ENCODE assay signal across 8 cellular contexts in the genomic region with DNA sequence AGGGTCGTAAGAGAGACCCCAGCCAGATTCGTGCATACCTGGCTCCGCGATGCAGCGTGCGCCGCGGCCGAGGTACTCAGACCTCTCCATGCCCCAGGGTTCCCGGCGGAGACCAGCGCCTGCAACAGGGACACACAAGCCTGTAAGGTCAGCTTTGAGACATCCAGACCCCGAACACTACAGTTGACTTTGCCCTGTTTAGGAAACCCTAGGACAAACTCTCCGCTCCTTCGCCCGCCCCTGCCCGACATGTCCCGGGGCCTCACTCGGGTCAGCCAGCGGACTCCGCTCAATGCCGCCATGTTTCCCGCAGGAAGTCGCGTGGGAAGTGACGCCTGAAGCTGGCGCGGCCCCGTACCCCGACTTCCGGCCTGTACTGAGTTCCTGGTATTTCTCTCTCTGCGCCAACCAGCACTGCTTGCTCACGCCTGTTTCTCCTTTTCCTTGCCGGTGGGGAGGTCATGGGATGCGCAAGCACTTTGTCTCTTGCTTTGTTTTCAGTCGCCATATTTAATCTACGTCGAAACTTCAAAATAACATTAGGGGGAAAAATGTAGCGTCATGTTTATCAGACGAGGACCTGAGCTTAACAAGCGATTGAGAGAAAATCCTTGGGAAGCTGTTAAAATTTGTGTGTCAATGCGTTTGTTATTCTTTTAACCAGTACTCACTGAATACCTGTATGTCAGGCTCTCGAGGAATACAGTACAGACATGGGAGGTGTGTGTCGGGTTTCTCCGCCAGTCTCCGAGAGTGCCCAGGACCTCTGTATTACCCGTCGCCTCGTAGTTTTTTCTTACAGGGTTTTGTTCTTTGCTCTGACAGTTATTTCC. TPM values are rescaled to one million over a fixed set of nuclear protein-coding genes. Genes with fewer than 3 reads are reported as not detected.
DNase-seq lines count a peak whose midpoint lies in the region; ATAC-seq and TF ChIP-seq lines count a peak whose summit lies in the region.

Gene IDH3B, minus strand, starts transcription at position 330 of the 833 bp plus-strand sequence. Its CDS starts 28 bp downstream, at position 302.

- peaks cover 20% of the 10 kb centered on the region for H3K4me1 Mint-ChIP-seq in activated CD4-positive, alpha-beta memory T cell treated with anti-CD3 and anti-CD28 coated beads for 36 hours (ENCODE audit: low read depth)

- 7% methylated on average over 49 of the region's 49 CpGs for WGBS in right lobe of liver (ENCODE audit: insufficient coverage, low coverage, low lambda C conversion rate, missing lambda C conversion rate)

- H3K4me1 ChIP-seq in right lobe of liver, result peaks cover 0 to 5% (median 2%) of the 10 kb centered on the region in 4 donors

- TF ChIP-seq CTCF in dorsolateral prefrontal cortex (IDR thresholded peaks at IDR 0.05 in 54 of 56, conservative IDR thresholded peaks at IDR 0.05 in 2 of 56; ENCODE audit: low read depth in 1 of 56, partially characterized antibody in 56 of 56) (peak in 29 of 56 donors; percentile 4 to 56 (median 22)), right lobe of liver (IDR thresholded peaks at IDR 0.05) (no peak)

- H3K36me3 ChIP-seq in right lobe of liver, result peaks cover 0 to 33% (median 13%) of the 10 kb centered on the region in 4 donors

- H3K4me3 ChIP-seq in dorsolateral prefrontal cortex, result peak within 1 kb of the TSS; percentile 51 to 100 (median 92)
- H3K4me3 ChIP-seq in right lobe of liver, result peak within 1 kb of the TSS; percentile 86 to 92 (median 89)

- H3K9me3 ChIP-seq in right lobe of liver, result no peaks in the 10 kb centered on the region

- H3K9me3 Mint-ChIP-seq in activated CD4-positive, alpha-beta memory T cell treated with anti-CD3 and anti-CD28 coated beads for 36 hours, result no peaks in the 10 kb centered on the region

- ATAC-seq in GM19372 (IDR thresholded peaks at IDR 0.05; ENCODE audit: low read depth, unreplicated experiment), result peak; percentile 97
- peak; percentile 81 for ATAC-seq in HG03571 (IDR thresholded peaks at IDR 0.05; ENCODE audit: unreplicated experiment)
- ATAC-seq in right lobe of liver, result peak; percentile 93 to 98 (median 98)

- intact Hi-C loops in activated CD4-positive, alpha-beta memory T cell treated with anti-CD3 and anti-CD28 coated beads for 36 hours (cut with micrococcal nuclease), result loop anchor here (1.0 to 2.0 kb wide), 3 partner anchors 12 to 321 kb away; partner anchors contain the start of genes NOP56 and SNRPB
- intact Hi-C loops in dorsolateral prefrontal cortex (cut with DNase I), result loop anchor here in 1 of 2 donors (10.0 kb wide), 1 partner anchor 341 kb away; no protein-coding TSS in a partner anchor
- intact Hi-C loops in right lobe of liver (cut with DNase I), result no loop called here

- TF ChIP-seq POLR2A in right lobe of liver (IDR thresholded peaks at IDR 0.05), result peak; percentile 83

- DNase-seq in C1 segment of cervical spinal cord (lab: John Stamatoyannopoulos, UW) (peak; percentile 52 to 94 (median 91)), NCI-H82 (lab: John Stamatoyannopoulos, UW) (peak; percentile 91), dorsolateral prefrontal cortex (peak; percentile 92 to 98 (median 96)), right lobe of liver (peak; percentile 91 to 94 (median 93))
- peak; percentile 97 for DNase-seq in activated CD4-positive, alpha-beta memory T cell treated with anti-CD3 and anti-CD28 coated beads for 36 hours
- DNase-seq in stimulated activated CD4-positive, alpha-beta T cell treated with anti-CD3 and anti-CD28 coated beads, Interleukin-4, amount 100 ng/mL, for 4 hours, result peak; percentile 85 to 88

- peaks cover 22% of the 10 kb centered on the region for H3K36me3 Mint-ChIP-seq in activated CD4-positive, alpha-beta memory T cell treated with anti-CD3 and anti-CD28 coated beads for 36 hours

- peak within 1 kb of the TSS; percentile 52 to 99 (median 93) for H3K27ac ChIP-seq in dorsolateral prefrontal cortex
- peak within 1 kb of the TSS; percentile 79 to 91 (median 82) for H3K27ac ChIP-seq in right lobe of liver

- POLR2A ChIA-PET in activated CD4-positive, alpha-beta memory T cell treated with anti-CD3 and anti-CD28 coated beads for 36 hours (lab: Charles Lee), result interaction anchor here (1.0 to 4.4 kb wide), 3 partner anchors 10 to 24 kb away, joined by 3 to 68 read pairs (median 6); partner anchors contain the start of gene NOP56

- H3K4me3 Mint-ChIP-seq in activated CD4-positive, alpha-beta memory T cell treated with anti-CD3 and anti-CD28 coated beads for 36 hours, result peak within 1 kb of the TSS; percentile 79

- H3K27me3 ChIP-seq in dorsolateral prefrontal cortex (no peaks in the 10 kb centered on the region), right lobe of liver (no peaks in the 10 kb centered on the region)

- H3K27ac Mint-ChIP-seq in activated CD4-positive, alpha-beta memory T cell treated with anti-CD3 and anti-CD28 coated beads for 36 hours, result peak within 1 kb of the TSS; percentile 94

- no peaks in the 10 kb centered on the region for H3K27me3 Mint-ChIP-seq in activated CD4-positive, alpha-beta memory T cell treated with anti-CD3 and anti-CD28 coated beads for 36 hours

- CTCF ChIA-PET in activated CD4-positive, alpha-beta memory T cell treated with anti-CD3 and anti-CD28 coated beads for 36 hours (lab: Charles Lee), result interaction anchor here (0.6 to 1.3 kb wide), 6 partner anchors 10 to 1047 kb away, joined by 3 to 5 read pairs (median 3); no protein-coding TSS in a partner anchor

RNA-seq across cellular contexts. Expression of gene IDH3B, which starts in this region (rescaled TPM):
- total RNA-seq in activated CD4-positive, alpha-beta memory T cell treated with anti-CD3 and anti-CD28 coated beads for 36 hours, result 10 to 100 TPM; 95.6 to 99.1 TPM
- total RNA-seq in dorsolateral prefrontal cortex (100 to 1,000 TPM in 60 of 120 experiments, 10 to 100 TPM in 60; 56.2 to 127 (median 100.0) TPM), right lobe of liver (10 to 100 TPM; 37.6 to 78.1 (median 43.6) TPM)

Comparison
In these comparisons a context has a peak if more than half of its experiments do, and no peak if none do; other contexts are left out.
1. Peak in every context shown above with its lines: DNase-seq, ATAC-seq, H3K4me3 ChIP-seq and H3K27ac ChIP-seq.
2. CTCF ChIP-seq: peak in dorsolateral prefrontal cortex (29 of 56); none in right lobe of liver (0 of 4).